25 cellular contexts compared by ENCODE assay signal in the genomic region with DNA sequence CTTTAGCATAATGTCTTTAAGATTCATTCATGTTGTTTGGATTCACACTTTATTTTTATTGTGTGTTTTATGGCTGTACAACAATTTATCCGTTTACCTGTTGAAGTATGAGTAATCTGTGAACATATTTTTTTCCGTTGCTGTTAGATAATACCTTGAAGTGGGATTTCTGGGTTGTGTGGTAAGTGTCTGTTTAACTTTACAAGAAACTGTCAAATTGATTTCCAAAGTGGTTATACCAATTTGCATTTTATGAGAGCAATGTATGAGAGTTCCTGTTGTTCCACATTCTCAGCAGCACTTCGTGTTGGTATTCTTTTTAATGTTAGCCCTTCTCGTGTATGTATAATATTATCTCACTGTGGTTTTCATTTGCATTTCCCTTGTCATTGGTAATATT. TPM values are rescaled to one million over a fixed set of nuclear protein-coding genes. Genes with fewer than 3 reads are reported as not detected.
"Had no signal": no experiment of that assay in that cellular context is flagged by ENCODE, and none has a peak within 500 bp of the region (broad histone marks: within the 10 kb centered on the region; RNA-seq: fewer than 3 reads in every experiment).

No MANE protein-coding gene starts in this region.

- H3K4me3 ChIP-seq: MG63 had no signal

- H3K27me3 Mint-ChIP-seq: activated B cell treated with CpG ODN at 0.5 μM for 24 hours; activated CD4-positive, alpha-beta memory T cell treated with anti-CD3 and anti-CD28 coated beads for 36 hours; T-helper 17 cell had no signal

- H3K4me2 ChIP-seq: KMS-11 had no signal

- H3K4me3 Mint-ChIP-seq: activated B cell treated with CpG ODN at 0.5 μM for 24 hours; activated CD4-positive, alpha-beta memory T cell treated with anti-CD3 and anti-CD28 coated beads for 36 hours; T-helper 17 cell had no signal

- H3K27me3 ChIP-seq: adrenal gland, MG63 had no signal

- DNase-seq: activated B cell treated with CpG ODN at 0.5 μM for 24 hours; activated CD4-positive, alpha-beta memory T cell treated with anti-CD3 and anti-CD28 coated beads for 36 hours; activated CD4-positive, alpha-beta T cell treated with anti-CD3 and anti-CD28 coated beads for 48 hours; activated CD8-positive, alpha-beta memory T cell treated with anti-CD3 and anti-CD28 coated beads, Interleukin-2, amount 50 U/mL, for 4 hours; adrenal gland; anterior cingulate cortex; cerebellar nuclear complex; IMR-90; MG63; MV-4-11; NCI-H1092 treated with DMSO at 0.1 percent for 48 hours; NCI-H1417 treated with DMSO at 0.1 percent for 48 hours; NCI-H1694; NCI-H2029; NCI-H345; NCI-H510A; NCI-H526 treated with DMSO at 0.1 percent for 48 hours; NCI-H82; SIG-M5; T-helper 17 cell; T-helper 9 cell had no signal

- ATAC-seq: T-helper 17 cell had no signal

- H3K9me3 ChIP-seq: adrenal gland, MG63 had no signal

- H3K27ac ChIP-seq: adrenal gland, KMS-11 had no signal

- H3K4me1 Mint-ChIP-seq: activated B cell treated with CpG ODN at 0.5 μM for 24 hours, T-helper 17 cell had no signal

- H3K4me1 ChIP-seq: adrenal gland had no signal

- H3K27ac Mint-ChIP-seq: activated B cell treated with CpG ODN at 0.5 μM for 24 hours; activated CD4-positive, alpha-beta memory T cell treated with anti-CD3 and anti-CD28 coated beads for 36 hours; T-helper 17 cell had no signal

- H3K9ac ChIP-seq: KMS-11 had no signal

RNA-seq across cellular contexts. Expression of gene FABP2, which starts 55.8 kb away (rescaled TPM):
- total RNA-seq: activated B cell treated with CpG ODN at 0.5 μM for 24 hours; activated CD4-positive, alpha-beta memory T cell treated with anti-CD3 and anti-CD28 coated beads for 36 hours; activated naive CD4-positive, alpha-beta T cell treated with anti-CD3 and anti-CD28 coated beads, Interleukin-2, amount 50 U/mL, for 72 hours; IMR-90; OCI-LY7; RPMI7951; T-helper 17 cell had no signal
- polyA plus RNA-seq: IMR-90 had no signal
